Comparison of ENCODE assay signal across 1 cellular context in genomic region chr17:47776330-47777197, GRCh38.
TF ChIP-seq lines count a peak whose summit lies in the region.

No MANE protein-coding gene starts in this region.

TF ChIP-seq in GM23338, 12 proteins besides CTCF, POLR2A, EP300 and RAD21 (continued from another document):
- no peak for TF ChIP-seq POLR2AphosphoS5 (IDR thresholded peaks at IDR 0.05; ENCODE audit: low read depth)
